17 cellular contexts compared by ENCODE assay signal in genomic region chr20:20027284-20027683, GRCh38. TPM values are rescaled to one million over a fixed set of nuclear protein-coding genes. Genes with fewer than 3 reads are reported as not detected.
A peak's percentile ranks its signal among the peaks of the same experiment; 100 is the strongest.
DNase-seq lines count a peak whose midpoint lies in the region; ATAC-seq, FAIRE-seq and TF ChIP-seq lines count a peak whose summit lies in the region.
"Had no signal": no experiment of that assay in that cellular context is flagged by ENCODE, and none has a peak within 500 bp of the region (broad histone marks: within the 10 kb centered on the region; RNA-seq: fewer than 3 reads in every experiment).

No MANE protein-coding gene starts in this region.

- no peak for ATAC-seq in GM19452 (IDR thresholded peaks at IDR 0.05; ENCODE audit: unreplicated experiment)
- ATAC-seq: HCT116 had no signal

- peaks cover 65% of the 10 kb centered on the region for H3K36me3 Mint-ChIP-seq in MCF 10A (ENCODE audit: insufficient read depth, unreplicated experiment)
- no peaks in the 10 kb centered on the region for H3K36me3 Mint-ChIP-seq in neural crest cell (ENCODE audit: low read depth)

- intact Hi-C loops in MCF 10A (cut with micrococcal nuclease), result no loop called here
- intact Hi-C loops in breast epithelium (cut with DNase I; ENCODE audit: low total_unique reads), result no loop called here

- POLR2A ChIA-PET in MCF 10A (lab: Yijun Ruan, JAX), result interaction anchor here (0.5 to 3.7 kb wide), 10 partner anchors 9 to 1266 kb away, joined by 3 to 37 read pairs (median 4); partner anchors contain the start of genes CFAP61, CRNKL1 and NAA20

- no peaks in the 10 kb centered on the region for H3K27me3 ChIP-seq in breast epithelium
- H3K27me3 ChIP-seq: BLaER1 treated with 17β-estradiol and CSF1 and Interleukin-3, amounts not matched to agents 10 nM and 100 nM had no signal

- TF ChIP-seq CTCF in MCF 10A (IDR thresholded peaks at IDR 0.05; ENCODE audit: unreplicated experiment), result no peak
- TF ChIP-seq CTCF in breast epithelium (IDR thresholded peaks at IDR 0.05), result no peak
- no peak for TF ChIP-seq CTCF in neural crest cell (conservative IDR thresholded peaks at IDR 0.05)

- H3K4me3 Mint-ChIP-seq in MCF 10A (ENCODE audit: unreplicated experiment) (no peak overlapping the region), neural crest cell (no peak overlapping the region)
- H3K4me3 Mint-ChIP-seq: CD4-positive, CD25-positive, alpha-beta regulatory T cell had no signal

- H3K36me3 ChIP-seq in breast epithelium, result no peaks in the 10 kb centered on the region

- H3K4me1 Mint-ChIP-seq in MCF 10A (ENCODE audit: insufficient read depth, unreplicated experiment), result no peaks in the 10 kb centered on the region
- no peaks in the 10 kb centered on the region for H3K4me1 Mint-ChIP-seq in neural crest cell

- H3K27ac Mint-ChIP-seq in MCF 10A (ENCODE audit: low read depth, unreplicated experiment) (peak overlapping the region; percentile 12), neural crest cell (ENCODE audit: unreplicated experiment) (peak overlapping the region; percentile 16)

- H3K9me3 ChIP-seq in breast epithelium, result no peaks in the 10 kb centered on the region
- H3K9me3 ChIP-seq: BLaER1 treated with 17β-estradiol and CSF1 and Interleukin-3, amounts not matched to agents 10 nM and 100 nM had no signal

- H3K9me3 Mint-ChIP-seq in MCF 10A (ENCODE audit: unreplicated experiment), result no peaks in the 10 kb centered on the region
- H3K9me3 Mint-ChIP-seq in neural crest cell, result no peaks in the 10 kb centered on the region
- H3K9me3 Mint-ChIP-seq: CD4-positive, CD25-positive, alpha-beta regulatory T cell had no signal

- no peak overlapping the region for H3K4me3 ChIP-seq in breast epithelium
- H3K4me3 ChIP-seq: BLaER1 treated with 17β-estradiol and CSF1 and Interleukin-3, amounts not matched to agents 10 nM and 100 nM; GM23248 had no signal

- no peak overlapping the region for H3K27ac ChIP-seq in breast epithelium
- H3K27ac ChIP-seq: BLaER1 treated with 17β-estradiol and CSF1 and Interleukin-3, amounts not matched to agents 10 nM and 100 nM; GM23248 had no signal

- CTCF ChIA-PET in MCF 10A (lab: Yijun Ruan, JAX), result interaction anchor here (0.5 to 3.0 kb wide), 11 partner anchors 10 to 1598 kb away, joined by 3 to 10 read pairs (median 4); partner anchors contain the start of genes CRNKL1 and NAA20

- DNase-seq in MCF 10A (ENCODE audit: unreplicated experiment), result no peak
- no peak for DNase-seq in breast epithelium (ENCODE audit: low spot score in 2 of 2)
- no peak for DNase-seq in neural crest cell (ENCODE audit: low read depth, low spot score)
- no peak for DNase-seq in NCI-H1092 treated with DMSO at 0.1 percent for 48 hours (lab: John Stamatoyannopoulos, UW)
- no peak for DNase-seq in activated CD8-positive, alpha-beta memory T cell treated with anti-CD3 and anti-CD28 coated beads, Interleukin-2, amount 50 U/mL, for 48 hours
- DNase-seq: 8988T; ACHN; Calu3; CD4-positive, CD25-positive, alpha-beta regulatory T cell; DMS 273 treated with DMSO at 0.1 percent for 48 hours; GM23248 had no signal

- BruUV-seq in MCF 10A (replicated peaks; lab: Mats Ljungman, UMichigan), result no TSS peak

- H3K4me1 ChIP-seq in breast epithelium, result no peaks in the 10 kb centered on the region

- no peak for TF ChIP-seq POLR2A in breast epithelium (IDR thresholded peaks at IDR 0.05)

- no peaks in the 10 kb centered on the region for H3K27me3 Mint-ChIP-seq in MCF 10A (ENCODE audit: insufficient read depth, unreplicated experiment)
- no peaks in the 10 kb centered on the region for H3K27me3 Mint-ChIP-seq in neural crest cell (ENCODE audit: low read depth)
- H3K27me3 Mint-ChIP-seq: CD4-positive, CD25-positive, alpha-beta regulatory T cell had no signal

- FAIRE-seq in islet of Langerhans (lab: Jason Lieb, UNC), result peak; percentile 47
- FAIRE-seq: H54 had no signal

RNA-seq across cellular contexts. Expression of gene NAA20, which starts 10.1 kb away (rescaled TPM):
- total RNA-seq in MCF 10A (2022) (109 and 126 TPM in 2 replicates), breast epithelium (10 to 100 TPM; 32.6 to 47.2 (median 44.5) TPM), neural crest cell (38.2 and 40.3 TPM in 2 replicates)

RNA-seq across cellular contexts. Expression of gene CRNKL1, which starts 25.0 kb away (rescaled TPM):
- total RNA-seq in MCF 10A (2022) (19.4 and 20.1 TPM in 2 replicates), breast epithelium (10 to 100 TPM; 18.9 to 41.6 (median 24.6) TPM), neural crest cell (24.0 and 25.8 TPM in 2 replicates)

RNA-seq across cellular contexts. Expression of gene CFAP61, which starts 25.0 kb away (rescaled TPM):
- 1.4 and 1.5 TPM in 2 replicates for total RNA-seq in MCF 10A (2022)
- total RNA-seq in breast epithelium, result 1 to 10 TPM in 1 of 3 donors, under 1 TPM in 2; 0.33 to 2.4 (median 0.59) TPM
- 1.7 and 1.9 TPM in 2 replicates for total RNA-seq in neural crest cell
- total RNA-seq: Calu3; CD4-positive, CD25-positive, alpha-beta regulatory T cell; GM23248; HT-29 had no signal
